8 cellular contexts compared by ENCODE assay signal in genomic region chr1:26696191-26696644, GRCh38. TPM values are rescaled to one million over a fixed set of nuclear protein-coding genes. Genes with fewer than 3 reads are reported as not detected.
DNase-seq lines count a peak whose midpoint lies in the region; FAIRE-seq lines count a peak whose summit lies in the region.

No MANE protein-coding gene starts in this region.

- peak overlapping the region; percentile 91 for H3K4me3 ChIP-seq in iPS-18a (ENCODE audit: low read length)

- DNase-seq in activated T-helper 1 cell treated with Interleukin-2 at 50 U/mL for 16 hours (ENCODE audit: low read depth) (peak; percentile 23), RCC 7860 (ENCODE audit: low spot score) (no peak), NCI-H526 (lab: John Stamatoyannopoulos, UW) (no peak), kidney glomerular epithelial cell (lab: John Stamatoyannopoulos, UW) (no peak)
- DNase-seq in activated T-helper 1 cell treated with anti-CD3 and anti-CD28 coated beads, Interleukin-12 subunit alpha, Interleukin-12 subunit beta, Interleukin-2, Interleukin-4 antibody, amounts not matched to agents 30 ng/mL and 10 ng/mL and 1 ng/mL, durations not matched to agents 14 hours and 24 hours and 36 hours (ENCODE audit: low spot score), result no peak
- peak; percentile 44 for DNase-seq in activated naive CD4-positive, alpha-beta T cell treated with anti-CD3 and anti-CD28 coated beads, Interleukin-2, amount 10 ng/mL, durations not matched to agents 7 days and 5 days
- DNase-seq in stimulated activated CD4-positive, alpha-beta T cell treated with anti-CD3 and anti-CD28 coated beads, Interleukin-4, amount 100 ng/mL, for 24 hours, result peak; percentile 39

- no peak for FAIRE-seq in RCC 7860 (lab: Jason Lieb, UNC)

- CTCF ChIA-PET in activated naive CD4-positive, alpha-beta T cell treated with anti-CD3 and anti-CD28 coated beads, Interleukin-2, amount 10 ng/mL, durations not matched to agents 7 days and 5 days (lab: Charles Lee), result no interaction called here

- no peaks in the 10 kb centered on the region for H3K9me3 ChIP-seq in iPS-18a (ENCODE audit: control insufficient read depth, low read depth, low read length)

- H3K36me3 ChIP-seq in iPS-18a (ENCODE audit: control insufficient read depth, low read depth, low read length), result peaks cover 6% of the 10 kb centered on the region

- peaks cover 7% of the 10 kb centered on the region for H3K36me3 Mint-ChIP-seq in activated T-helper 1 cell treated with anti-CD3 and anti-CD28 coated beads, Interleukin-12 subunit alpha, Interleukin-12 subunit beta, Interleukin-2, Interleukin-4 antibody, amounts not matched to agents 30 ng/mL and 10 ng/mL and 1 ng/mL, durations not matched to agents 14 hours and 24 hours and 36 hours (ENCODE audit: low read depth)
- no peaks in the 10 kb centered on the region for H3K36me3 Mint-ChIP-seq in activated naive CD4-positive, alpha-beta T cell treated with anti-CD3 and anti-CD28 coated beads, Interleukin-2, amount 10 ng/mL, durations not matched to agents 7 days and 5 days

- intact Hi-C loops in activated T-helper 1 cell treated with anti-CD3 and anti-CD28 coated beads, Interleukin-12 subunit alpha, Interleukin-12 subunit beta, Interleukin-2, Interleukin-4 antibody, amounts not matched to agents 30 ng/mL and 10 ng/mL and 1 ng/mL, durations not matched to agents 14 hours and 24 hours and 36 hours (cut with micrococcal nuclease), result no loop called here

- no peak overlapping the region for H3K27ac Mint-ChIP-seq in activated T-helper 1 cell treated with anti-CD3 and anti-CD28 coated beads, Interleukin-12 subunit alpha, Interleukin-12 subunit beta, Interleukin-2, Interleukin-4 antibody, amounts not matched to agents 30 ng/mL and 10 ng/mL and 1 ng/mL, durations not matched to agents 14 hours and 24 hours and 36 hours
- H3K27ac Mint-ChIP-seq in activated naive CD4-positive, alpha-beta T cell treated with anti-CD3 and anti-CD28 coated beads, Interleukin-2, amount 10 ng/mL, durations not matched to agents 7 days and 5 days, result peak overlapping the region; percentile 35

- H3K9ac ChIP-seq in iPS-18a (ENCODE audit: low read length), result peak overlapping the region; percentile 88

- H3K27me3 ChIP-seq in iPS-18a (ENCODE audit: control insufficient read depth, insufficient read depth, low read length), result peaks cover 11% of the 10 kb centered on the region

- H3K9me3 Mint-ChIP-seq in activated T-helper 1 cell treated with anti-CD3 and anti-CD28 coated beads, Interleukin-12 subunit alpha, Interleukin-12 subunit beta, Interleukin-2, Interleukin-4 antibody, amounts not matched to agents 30 ng/mL and 10 ng/mL and 1 ng/mL, durations not matched to agents 14 hours and 24 hours and 36 hours, result no peaks in the 10 kb centered on the region
- no peaks in the 10 kb centered on the region for H3K9me3 Mint-ChIP-seq in activated naive CD4-positive, alpha-beta T cell treated with anti-CD3 and anti-CD28 coated beads, Interleukin-2, amount 10 ng/mL, durations not matched to agents 7 days and 5 days

- peaks cover 49% of the 10 kb centered on the region for H3K4me1 ChIP-seq in iPS-18a (ENCODE audit: control insufficient read depth, low read depth, low read length)

- H3K27ac ChIP-seq in iPS-18a (ENCODE audit: low read length), result no peak overlapping the region

- H3K27me3 Mint-ChIP-seq in activated T-helper 1 cell treated with anti-CD3 and anti-CD28 coated beads, Interleukin-12 subunit alpha, Interleukin-12 subunit beta, Interleukin-2, Interleukin-4 antibody, amounts not matched to agents 30 ng/mL and 10 ng/mL and 1 ng/mL, durations not matched to agents 14 hours and 24 hours and 36 hours (ENCODE audit: insufficient read depth), result no peaks in the 10 kb centered on the region
- H3K27me3 Mint-ChIP-seq in activated naive CD4-positive, alpha-beta T cell treated with anti-CD3 and anti-CD28 coated beads, Interleukin-2, amount 10 ng/mL, durations not matched to agents 7 days and 5 days, result peaks cover 4% of the 10 kb centered on the region

- peaks cover 31% of the 10 kb centered on the region for H3K4me1 Mint-ChIP-seq in activated T-helper 1 cell treated with anti-CD3 and anti-CD28 coated beads, Interleukin-12 subunit alpha, Interleukin-12 subunit beta, Interleukin-2, Interleukin-4 antibody, amounts not matched to agents 30 ng/mL and 10 ng/mL and 1 ng/mL, durations not matched to agents 14 hours and 24 hours and 36 hours (ENCODE audit: low read depth)
- H3K4me1 Mint-ChIP-seq in activated naive CD4-positive, alpha-beta T cell treated with anti-CD3 and anti-CD28 coated beads, Interleukin-2, amount 10 ng/mL, durations not matched to agents 7 days and 5 days, result peaks cover 25% of the 10 kb centered on the region

- no peak overlapping the region for H3K4me3 Mint-ChIP-seq in activated T-helper 1 cell treated with anti-CD3 and anti-CD28 coated beads, Interleukin-12 subunit alpha, Interleukin-12 subunit beta, Interleukin-2, Interleukin-4 antibody, amounts not matched to agents 30 ng/mL and 10 ng/mL and 1 ng/mL, durations not matched to agents 14 hours and 24 hours and 36 hours
- no peak overlapping the region for H3K4me3 Mint-ChIP-seq in activated naive CD4-positive, alpha-beta T cell treated with anti-CD3 and anti-CD28 coated beads, Interleukin-2, amount 10 ng/mL, durations not matched to agents 7 days and 5 days

RNA-seq across cellular contexts. Expression of gene ARID1A, which starts 0.4 kb away (rescaled TPM):
- 130 and 132 TPM in 2 replicates for total RNA-seq in activated T-helper 1 cell treated with anti-CD3 and anti-CD28 coated beads, Interleukin-12 subunit alpha, Interleukin-12 subunit beta, Interleukin-2, Interleukin-4 antibody, amounts not matched to agents 30 ng/mL and 10 ng/mL and 1 ng/mL, durations not matched to agents 14 hours and 24 hours and 36 hours

Comparison
In these comparisons a context has a peak if more than half of its experiments do, and no peak if none do; other contexts are left out.
1. DNase-seq: peak in activated T-helper 1 cell treated with Interleukin-2 at 50 U/mL for 16 hours (single experiment), activated naive CD4-positive, alpha-beta T cell treated with anti-CD3 and anti-CD28 coated beads, Interleukin-2, amount 10 ng/mL, durations not matched to agents 7 days and 5 days (single experiment) and stimulated activated CD4-positive, alpha-beta T cell treated with anti-CD3 and anti-CD28 coated beads, Interleukin-4, amount 100 ng/mL, for 24 hours (single experiment); none in activated T-helper 1 cell treated with anti-CD3 and anti-CD28 coated beads, Interleukin-12 subunit alpha, Interleukin-12 subunit beta, Interleukin-2, Interleukin-4 antibody, amounts not matched to agents 30 ng/mL and 10 ng/mL and 1 ng/mL, durations not matched to agents 14 hours and 24 hours and 36 hours (single experiment), RCC 7860 (single experiment), NCI-H526 (0 of 2) and kidney glomerular epithelial cell (single experiment).